12 cellular contexts compared by ENCODE assay signal in the genomic region with DNA sequence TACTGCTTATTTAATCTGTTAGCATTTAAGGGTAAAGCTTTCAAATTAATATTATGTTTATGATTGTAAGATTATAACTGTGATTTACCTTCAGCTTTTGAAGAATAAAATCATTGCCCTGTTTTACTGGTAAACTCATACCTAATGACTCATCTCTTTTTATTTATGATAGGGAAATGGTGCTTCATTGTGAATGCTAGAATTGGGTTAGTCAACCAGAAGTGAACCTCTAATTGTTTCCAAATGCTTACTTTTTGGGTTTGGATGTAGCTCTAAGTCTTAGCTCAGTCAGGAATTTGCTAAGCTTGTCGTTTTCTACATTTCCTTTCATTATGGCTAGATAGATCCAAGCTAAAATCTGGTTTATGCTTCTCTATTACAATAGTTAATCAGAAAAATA.
DNase-seq lines count a peak whose midpoint lies in the region; ATAC-seq, FAIRE-seq and TF ChIP-seq lines count a peak whose summit lies in the region.
"Had no signal": no experiment of that assay in that cellular context is flagged by ENCODE, and none has a peak within 500 bp of the region (broad histone marks: within the 10 kb centered on the region; RNA-seq: fewer than 3 reads in every experiment).

No MANE protein-coding gene starts in this region.

- no peak for TF ChIP-seq POLR2A in H54 (IDR thresholded peaks at IDR 0.05; ENCODE audit: low read depth, low read length)

- in situ Hi-C loops in astrocyte of the cerebellum (cut with HindIII; ENCODE audit: low sequenced_read_pairs) = no loop called here

- ATAC-seq in HG03432 (IDR thresholded peaks at IDR 0.05; ENCODE audit: unreplicated experiment) (no peak), HG03045 (IDR thresholded peaks at IDR 0.05; ENCODE audit: unreplicated experiment) (no peak)
- ATAC-seq: T-helper 17 cell had no signal

- FAIRE-seq in H54 (lab: Jason Lieb, UNC) (peak; percentile 95), islet of Langerhans (lab: Jason Lieb, UNC) (peak; percentile 76)

- TF ChIP-seq CTCF in astrocyte of the cerebellum (IDR thresholded peaks at IDR 0.05; ENCODE audit: low read depth, low read length, missing control alignments) = no peak

- no peak overlapping the region for H3K4me3 ChIP-seq in astrocyte of the cerebellum (ENCODE audit: low read depth, low read length)
- H3K4me3 ChIP-seq: tibial artery had no signal

- DNase-seq in AG08396 (ENCODE audit: low spot score) (peak; percentile 55), H54 (ENCODE audit: insufficient read length, low spot score) (peak; percentile 11), astrocyte of the cerebellum (ENCODE audit: low read depth) (peak; percentile 89), NCI-H128 (lab: John Stamatoyannopoulos, UW; ENCODE audit: unreplicated experiment) (no peak)
- no peak for DNase-seq in stimulated activated naive CD4-positive, alpha-beta T cell treated with Interleukin-2 at 50 U/mL for 16 hours (lab: John Stamatoyannopoulos, UW)
- DNase-seq: GOT3, NCI-H748 treated with DMSO at 0.1 percent for 48 hours, T-helper 17 cell, tibial artery had no signal

Comparison
In these comparisons a context has a peak if more than half of its experiments do, and no peak if none do; other contexts are left out.
1. DNase-seq: peak in AG08396 (single experiment), H54 (single experiment) and astrocyte of the cerebellum (single experiment); none in stimulated activated naive CD4-positive, alpha-beta T cell treated with Interleukin-2 at 50 U/mL for 16 hours (single experiment) and NCI-H128 (single experiment).